Comparison of ENCODE assay signal across 8 cellular contexts in the genomic region with DNA sequence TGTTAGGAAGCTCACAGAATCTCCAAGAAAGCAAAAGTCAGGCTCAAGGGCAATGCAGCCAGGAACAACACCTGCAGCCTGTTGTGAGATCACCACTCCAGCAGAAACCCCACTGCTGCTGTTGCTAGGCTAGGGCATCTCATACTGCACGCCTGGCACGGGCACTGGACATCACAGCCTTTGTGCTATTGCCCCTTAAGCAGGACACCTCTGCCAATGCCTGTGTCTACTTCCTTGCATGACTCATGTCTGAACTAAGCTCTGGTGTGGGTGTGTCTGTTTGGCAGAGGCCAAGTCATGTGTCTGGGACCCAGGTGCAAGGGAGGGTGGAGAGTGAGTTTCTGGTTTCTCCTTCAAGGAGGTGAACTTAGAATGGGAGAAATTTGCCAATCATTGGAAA. TPM values are rescaled to one million over a fixed set of nuclear protein-coding genes. Genes with fewer than 3 reads are reported as not detected.
DNase-seq lines count a peak whose midpoint lies in the region; ATAC-seq, FAIRE-seq and TF ChIP-seq lines count a peak whose summit lies in the region.

No MANE protein-coding gene starts in this region.

- peak; percentile 97 for FAIRE-seq in keratinocyte (lab: Jason Lieb, UNC)

- H3K9me1 ChIP-seq in keratinocyte (ENCODE audit: control insufficient read depth, extremely low read depth, insufficient read depth, low read length): no peaks in the 10 kb centered on the region

- H3K4me2 ChIP-seq in keratinocyte (ENCODE audit: control insufficient read depth, extremely low read depth, insufficient read depth, low read depth, low read length): peak overlapping the region; percentile 62

- H3K27ac ChIP-seq in keratinocyte (ENCODE audit: control insufficient read depth, insufficient read depth, low read length) (peak overlapping the region; percentile 97), testis (no peak overlapping the region)

- H3K79me2 ChIP-seq in keratinocyte (ENCODE audit: control insufficient read depth, insufficient read depth, low read length): no peaks in the 10 kb centered on the region

- dilution Hi-C loops in keratinocyte (cut with MboI; ENCODE audit: extremely low pct_ligation_motif_present, low sequenced_read_pairs): no loop called here

- H2AFZ ChIP-seq in keratinocyte (ENCODE audit: control insufficient read depth, low read length): no peak overlapping the region

- intact Hi-C loops in testis (cut with DNase I; ENCODE audit: low total_unique reads): no loop called here

- WGBS in testis, 2 donors: 71% methylated on average over 2 of the region's 2 CpGs; no CpG with 5 or more reads in 1 of the 2 donors

- no peaks in the 10 kb centered on the region for H3K9me3 ChIP-seq in keratinocyte (ENCODE audit: control insufficient read depth, low read depth, low read length)
- H3K9me3 ChIP-seq in testis: no peaks in the 10 kb centered on the region

- H3K27me3 ChIP-seq in keratinocyte (ENCODE audit: control insufficient read depth, extremely low read depth, insufficient read depth, low read length) (no peaks in the 10 kb centered on the region), testis (no peaks in the 10 kb centered on the region)

- ATAC-seq in HG03442 (IDR thresholded peaks at IDR 0.05; ENCODE audit: unreplicated experiment): peak; percentile 82

- H3K36me3 ChIP-seq in keratinocyte (ENCODE audit: control insufficient read depth in 2 of 2, extremely low read depth in 1 of 2, insufficient read depth in 2 of 2, low read length in 2 of 2) (no peaks in the 10 kb centered on the region), testis (ENCODE audit: low read depth, missing control alignments) (no peaks in the 10 kb centered on the region)

- no peak for TF ChIP-seq CTCF in GM20000 (IDR thresholded peaks at IDR 0.05; ENCODE audit: extremely low read depth, missing control alignments)
- no peak for TF ChIP-seq CTCF in keratinocyte (optimal IDR thresholded peaks at IDR 0.05 in 1 of 3, IDR thresholded peaks at IDR 0.05 in 1 of 3, conservative IDR thresholded peaks at IDR 0.05 in 1 of 3; ENCODE audit: extremely low read depth in 1 of 3, insufficient read depth in 2 of 3, low read length in 3 of 3)
- no peak for TF ChIP-seq CTCF in testis (IDR thresholded peaks at IDR 0.05)

- peak overlapping the region; percentile 83 for H3K9ac ChIP-seq in keratinocyte (ENCODE audit: control insufficient read depth, extremely low read depth, insufficient read depth, low read length)

- no peak overlapping the region for H3K4me3 ChIP-seq in keratinocyte (ENCODE audit: control insufficient read depth in 2 of 3, extremely low read depth in 1 of 3, insufficient read depth in 2 of 3, low read depth in 1 of 3, low read length in 3 of 3)
- H3K4me3 ChIP-seq in testis: no peak overlapping the region

- peak; percentile 51 for DNase-seq in D341Med (ENCODE audit: low spot score)
- peak; percentile 57 for DNase-seq in GM20000 (ENCODE audit: low spot score)
- peak; percentile 91 for DNase-seq in RKO (ENCODE audit: low spot score)
- DNase-seq in amniotic stem cell (lab: John Stamatoyannopoulos, UW): peak; percentile 56
- DNase-seq in keratinocyte (ENCODE audit: low read depth, low spot score): peak; percentile 93
- DNase-seq in testis: peak; percentile 36
- no peak for DNase-seq in globus pallidus (ENCODE audit: low spot score)

- H4K20me1 ChIP-seq in keratinocyte (ENCODE audit: control insufficient read depth, extremely low read depth, insufficient read depth, low read length): no peaks in the 10 kb centered on the region

- TF ChIP-seq POLR2A in testis (IDR thresholded peaks at IDR 0.05): no peak

- H3K4me1 ChIP-seq in keratinocyte (ENCODE audit: control insufficient read depth, extremely low read depth, insufficient read depth, low read length) (peaks cover 32% of the 10 kb centered on the region), testis (peaks cover 11% of the 10 kb centered on the region)

RNA-seq across cellular contexts. Expression of gene DDX47, which starts 10.0 kb away (rescaled TPM):
- polyA plus RNA-seq in keratinocyte: 52.9 to 92.6 TPM (median 90.2 TPM) in 3 replicates
- polyA plus RNA-seq in keratinocyte (2011; ENCODE audit: low read depth): 28.2 TPM
- 62.7 and 107 TPM in 2 replicates for polyA plus RNA-seq in keratinocyte (2011; cell fraction: cytosol; rRNA removed)
- polyA plus RNA-seq in keratinocyte (2011; cell fraction: nucleus; rRNA removed): 129 and 167 TPM in 2 replicates
- 53.1 and 62.8 TPM in 2 replicates for polyA plus RNA-seq in keratinocyte (2012; ENCODE audit: low replicate concordance)
- 41.9 to 55.1 TPM (median 42.5 TPM) in 3 replicates for polyA minus RNA-seq in keratinocyte
- 34.1 TPM for polyA minus RNA-seq in keratinocyte (2011; cell fraction: cytosol; rRNA and poly(A)+ RNA removed)
- polyA minus RNA-seq in keratinocyte (2011; cell fraction: nucleus; rRNA and poly(A)+ RNA removed): 33.2 and 61.5 TPM in 2 replicates
- 10 to 100 TPM; 82.4 to 85.4 TPM for total RNA-seq in testis
- 52.4 TPM for polyA plus RNA-seq in testis (ENCODE audit: insufficient read depth, low read depth, low replicate concordance)

RNA-seq across cellular contexts. Expression of gene APOLD1, which starts 17.7 kb away (rescaled TPM):
- 0.34 to 0.36 TPM (median 0.34 TPM) in 3 replicates for polyA plus RNA-seq in keratinocyte
- polyA plus RNA-seq in keratinocyte (2011; ENCODE audit: low read depth): 0.05 TPM
- 0.17 and 0.40 TPM in 2 replicates for polyA plus RNA-seq in keratinocyte (2011; cell fraction: cytosol; rRNA removed)
- 0.34 and 0.36 TPM in 2 replicates for polyA plus RNA-seq in keratinocyte (2011; cell fraction: nucleus; rRNA removed)
- 0.22 and 0.34 TPM in 2 replicates for polyA plus RNA-seq in keratinocyte (2012; ENCODE audit: low replicate concordance)
- polyA minus RNA-seq in keratinocyte: 0.26 to 0.33 TPM (median 0.26 TPM) in 3 replicates
- polyA minus RNA-seq in keratinocyte (2011; cell fraction: cytosol; rRNA and poly(A)+ RNA removed): 0.58 TPM
- polyA minus RNA-seq in keratinocyte (2011; cell fraction: nucleus; rRNA and poly(A)+ RNA removed): 0.31 and 0.32 TPM in 2 replicates
- total RNA-seq in testis: 1 to 10 TPM; 9.2 to 9.7 TPM
- 8.2 TPM for polyA plus RNA-seq in testis (ENCODE audit: insufficient read depth, low read depth, low replicate concordance)
